Comparison of ENCODE assay signal across 26 cellular contexts in the genomic region with DNA sequence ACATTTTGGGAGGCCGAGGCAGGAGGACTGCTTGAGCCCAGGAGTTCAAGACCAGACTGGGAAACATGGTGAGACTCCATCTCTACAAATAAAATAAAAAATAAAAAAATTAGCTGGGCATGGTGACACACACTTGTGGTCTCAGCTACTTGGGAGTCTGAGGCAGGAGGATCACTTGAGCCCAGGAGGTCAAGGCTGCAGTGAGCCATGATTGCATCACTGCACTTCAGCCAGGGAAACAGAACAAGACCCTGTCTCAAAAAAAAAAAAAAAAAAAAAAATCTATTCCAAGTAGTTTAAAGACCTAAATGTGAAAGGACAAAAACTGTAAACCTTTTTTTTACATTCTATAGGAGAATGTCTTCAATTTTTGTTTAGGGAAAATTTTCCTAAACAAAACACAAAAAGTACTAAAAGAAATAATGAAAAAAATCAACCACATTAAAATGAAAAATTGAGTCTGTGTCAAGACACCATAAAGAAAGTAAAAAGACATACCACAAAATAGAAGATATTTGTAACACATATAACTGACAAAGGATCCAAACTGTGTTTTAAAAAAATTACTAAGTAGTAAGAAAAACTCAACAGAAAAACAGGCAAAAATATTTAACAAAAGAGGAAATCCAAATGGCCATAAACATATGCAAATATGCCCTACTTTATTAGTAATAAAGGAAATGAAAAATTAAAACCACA. TPM values are rescaled to one million over a fixed set of nuclear protein-coding genes. Genes with fewer than 3 reads are reported as not detected.
DNase-seq lines count a peak whose midpoint lies in the region; ATAC-seq, FAIRE-seq and TF ChIP-seq lines count a peak whose summit lies in the region.
"Had no signal": no experiment of that assay in that cellular context is flagged by ENCODE, and none has a peak within 500 bp of the region (broad histone marks: within the 10 kb centered on the region; RNA-seq: fewer than 3 reads in every experiment).

No MANE protein-coding gene starts in this region.

- H3K4me1 ChIP-seq in HepG2 (ENCODE audit: insufficient read depth, low read length): no peaks in the 10 kb centered on the region
- peaks cover 0 to 7% (median 3%) of the 10 kb centered on the region in 4 donors for H3K4me1 ChIP-seq in right lobe of liver
- H3K4me1 ChIP-seq: SJSA1 had no signal

- no peak overlapping the region for H3K27ac ChIP-seq in HepG2 (ENCODE audit: extremely low read length, insufficient read depth, low read length)
- no peak overlapping the region for H3K27ac ChIP-seq in right lobe of liver
- H3K27ac ChIP-seq in SU-DHL-6 (ENCODE audit: low read depth, low read length): no peak overlapping the region
- H3K27ac ChIP-seq: ascending aorta, GM23248, lower lobe of right lung, SJSA1, tibial artery had no signal

- TF ChIP-seq POLR2A in HepG2 (IDR thresholded peaks at IDR 0.05; ENCODE audit: insufficient read depth in 1 of 2, low read depth in 2 of 2, low read length in 2 of 2) (no peak), right lobe of liver (IDR thresholded peaks at IDR 0.05) (no peak)

- ATAC-seq in HepG2 (no peak), right lobe of liver (no peak), HG02840 (IDR thresholded peaks at IDR 0.05; ENCODE audit: low FRiP score, unreplicated experiment) (no peak)
- ATAC-seq in stimulated activated effector memory CD8-positive, alpha-beta T cell treated with anti-CD3 and anti-CD28 coated beads, Interleukin-12 subunit alpha, Interleukin-12 subunit beta, amount 100 ng/mL, for 72 hours: no peak
- ATAC-seq: activated CD8-positive, alpha-beta T cell treated with anti-CD3 and anti-CD28 coated beads for 36 hours; lower lobe of right lung; sciatic nerve; stimulated activated naive CD8-positive, alpha-beta T cell treated with anti-CD3 and anti-CD28 coated beads, Interleukin-15, amount 100 ng/mL, for 72 hours had no signal

- peak overlapping the region; percentile 77 for H3K4me3 Mint-ChIP-seq in stimulated activated effector memory CD8-positive, alpha-beta T cell treated with anti-CD3 and anti-CD28 coated beads, Interleukin-12 subunit alpha, Interleukin-12 subunit beta, amount 100 ng/mL, for 72 hours
- H3K4me3 Mint-ChIP-seq: neural crest cell had no signal

- H4K20me1 ChIP-seq in HepG2 (ENCODE audit: insufficient read depth, low read length) (no peaks in the 10 kb centered on the region), SU-DHL-6 (ENCODE audit: low read depth, low read length) (peaks cover 10% of the 10 kb centered on the region)

- no TSS peak for BruUV-seq in HepG2 (replicated peaks; lab: Mats Ljungman, UMichigan)

- no peak for DNase-seq in HepG2 (ENCODE audit: low spot score)
- no peak for DNase-seq in right lobe of liver
- no peak for DNase-seq in stimulated activated effector memory CD8-positive, alpha-beta T cell treated with anti-CD3 and anti-CD28 coated beads, Interleukin-12 subunit alpha, Interleukin-12 subunit beta, amount 100 ng/mL, for 72 hours (ENCODE audit: low spot score in 2 of 2)
- no peak for DNase-seq in A172 (ENCODE audit: low spot score)
- DNase-seq: activated CD4-positive, CD25-positive, alpha-beta regulatory T cell; activated CD8-positive, alpha-beta T cell treated with anti-CD3 and anti-CD28 coated beads for 36 hours; activated naive CD4-positive, alpha-beta T cell; central memory CD4-positive, alpha-beta T cell; GF-D8; glutamatergic neuron; GM23248; KG1; kidney glomerular epithelial cell; lower lobe of right lung; NCI-H187; stimulated activated naive CD8-positive, alpha-beta T cell treated with anti-CD3 and anti-CD28 coated beads, Interleukin-15, amount 100 ng/mL, for 72 hours; T1000; tibial artery had no signal

- TF ChIP-seq CTCF in HepG2 (CRISPR knock-in tag; IDR thresholded peaks at IDR 0.05) (no peak), right lobe of liver (IDR thresholded peaks at IDR 0.05) (no peak), SU-DHL-6 (IDR thresholded peaks at IDR 0.05; ENCODE audit: insufficient read depth, low read length, poor library complexity, severe bottlenecking) (no peak)

- no peak overlapping the region for H3K27ac Mint-ChIP-seq in stimulated activated effector memory CD8-positive, alpha-beta T cell treated with anti-CD3 and anti-CD28 coated beads, Interleukin-12 subunit alpha, Interleukin-12 subunit beta, amount 100 ng/mL, for 72 hours

- H3K36me3 ChIP-seq in HepG2 (replicated peaks in 1 of 2; ENCODE audit: control insufficient read depth in 1 of 2, insufficient read depth in 2 of 2, low read length in 2 of 2) (no peaks in the 10 kb centered on the region), right lobe of liver (no peaks in the 10 kb centered on the region), SU-DHL-6 (ENCODE audit: low read length) (peaks cover 15% of the 10 kb centered on the region; the same call in 1 of the 2 replicates)
- H3K36me3 ChIP-seq: ascending aorta, SJSA1 had no signal

- H3K27me3 ChIP-seq in HepG2 (ENCODE audit: control insufficient read depth in 1 of 2, insufficient read depth in 2 of 2, low read length in 2 of 2) (no peaks in the 10 kb centered on the region), right lobe of liver (no peaks in the 10 kb centered on the region), SU-DHL-6 (ENCODE audit: low read length) (no peaks in the 10 kb centered on the region)
- H3K27me3 ChIP-seq: ascending aorta, SJSA1, tibial artery had no signal

- peaks cover 77% of the 10 kb centered on the region for H3K4me1 Mint-ChIP-seq in stimulated activated effector memory CD8-positive, alpha-beta T cell treated with anti-CD3 and anti-CD28 coated beads, Interleukin-12 subunit alpha, Interleukin-12 subunit beta, amount 100 ng/mL, for 72 hours
- H3K4me1 Mint-ChIP-seq: neural crest cell had no signal

- H2AFZ ChIP-seq in HepG2 (ENCODE audit: low read length) (no peak overlapping the region), SU-DHL-6 (ENCODE audit: low read depth, low read length, severe bottlenecking) (no peak overlapping the region)
- H2AFZ ChIP-seq: GM23248 had no signal

- H3K9ac ChIP-seq in HepG2 (ENCODE audit: insufficient read depth, low read depth, low read length) (no peak overlapping the region), SU-DHL-6 (ENCODE audit: low read length) (no peak overlapping the region)
- H3K9ac ChIP-seq: GM23248 had no signal

- H3K4me3 ChIP-seq in HepG2 (replicated peaks in 1 of 3; ENCODE audit: insufficient read depth in 1 of 3, low read depth in 2 of 3, low read length in 3 of 3) (no peak overlapping the region), right lobe of liver (no peak overlapping the region), SU-DHL-6 (ENCODE audit: insufficient read depth, low read length, poor library complexity, severe bottlenecking) (no peak overlapping the region)
- H3K4me3 ChIP-seq: ascending aorta, GM23248, lower lobe of right lung, SJSA1, tibial artery had no signal

- no peaks in the 10 kb centered on the region for H3K9me3 ChIP-seq in HepG2 (ENCODE audit: low read length)
- no peaks in the 10 kb centered on the region for H3K9me3 ChIP-seq in right lobe of liver
- H3K9me3 ChIP-seq in SU-DHL-6 (ENCODE audit: insufficient read depth, low read length): no peaks in the 10 kb centered on the region
- H3K9me3 ChIP-seq: ascending aorta, lower lobe of right lung, SJSA1, tibial artery had no signal

- no peak for TF ChIP-seq RAD21 in HepG2 (CRISPR knock-in tag; IDR thresholded peaks at IDR 0.05)

- H3K9me3 Mint-ChIP-seq in stimulated activated effector memory CD8-positive, alpha-beta T cell treated with anti-CD3 and anti-CD28 coated beads, Interleukin-12 subunit alpha, Interleukin-12 subunit beta, amount 100 ng/mL, for 72 hours: no peaks in the 10 kb centered on the region
- H3K9me3 Mint-ChIP-seq: activated CD8-positive, alpha-beta T cell treated with anti-CD3 and anti-CD28 coated beads for 36 hours; neural crest cell; stimulated activated naive CD8-positive, alpha-beta T cell treated with anti-CD3 and anti-CD28 coated beads, Interleukin-15, amount 100 ng/mL, for 72 hours had no signal

- H3F3A ChIP-seq in SU-DHL-6 (ENCODE audit: insufficient read depth): 0 out of 2 replicates have a peak, but pooled peaks cover 4% of the 10 kb centered on the region

- FAIRE-seq in HepG2 (lab: Jason Lieb, UNC) (no peak), G401.6 (lab: Jason Lieb, UNC) (peak; percentile 57)
- FAIRE-seq: GM18507 had no signal

- TF ChIP-seq EP300 in HepG2 (IDR thresholded peaks at IDR 0.05; ENCODE audit: low read depth in 2 of 2, low read length in 2 of 2): no peak
- TF ChIP-seq EP300 in HepG2 (CRISPR knock-in tag; IDR thresholded peaks at IDR 0.05; ENCODE audit: borderline replicate concordance): no peak

- no peaks in the 10 kb centered on the region for H3K79me2 ChIP-seq in HepG2 (ENCODE audit: insufficient read depth, low read length)
- H3K79me2 ChIP-seq in SU-DHL-6 (ENCODE audit: insufficient read depth, low read length): no peaks in the 10 kb centered on the region

- H3K36me3 Mint-ChIP-seq in stimulated activated effector memory CD8-positive, alpha-beta T cell treated with anti-CD3 and anti-CD28 coated beads, Interleukin-12 subunit alpha, Interleukin-12 subunit beta, amount 100 ng/mL, for 72 hours: no peaks in the 10 kb centered on the region

- intact Hi-C loops in HepG2 (cut with micrococcal nuclease; ENCODE audit: unreplicated experiment) (no loop called here), right lobe of liver (cut with DNase I) (no loop called here)

- in situ Hi-C loops in HepG2 (cut with HindIII; ENCODE audit: extremely low pct_ligation_motif_present, low pct_unique_long_range_greater_than_20kb): no loop called here

- CTCF ChIA-PET in HepG2 (lab: Yijun Ruan, JAX; ENCODE audit: low intra/inter-chr PET ratio, low total read pairs): no interaction called here

- WGBS in HepG2 (ENCODE audit: low lambda C conversion rate): 91% methylated on average over 1 of the region's 1 CpG
- 71% methylated on average over 1 of the region's 1 CpG for WGBS in right lobe of liver (ENCODE audit: insufficient coverage, low coverage, low lambda C conversion rate, missing lambda C conversion rate)

- no peaks in the 10 kb centered on the region for H3K9me2 ChIP-seq in SU-DHL-6 (replicated peaks; ENCODE audit: insufficient read depth, low read length)

- H3K4me2 ChIP-seq in HepG2 (ENCODE audit: low read depth, low read length) (no peak overlapping the region), SU-DHL-6 (ENCODE audit: low read depth, low read length, poor library complexity, severe bottlenecking) (peak overlapping the region; percentile 8)

- POLR2A ChIA-PET in HepG2 (lab: Yijun Ruan, JAX): no interaction called here

RNA-seq across cellular contexts. Expression of a gene that starts 17.0 kb away (rescaled TPM):
- total RNA-seq in HepG2 (2016; rRNA removed; fragmentation: Illumina TruSeq; extraction: Trizol): 11.5 and 14.0 TPM in 2 replicates
- total RNA-seq in HepG2 (2016; cell fraction: cytosol; rRNA removed; fragmentation: Illumina TruSeq; extraction: Trizol; ENCODE audit: low read depth): 16.2 and 16.3 TPM in 2 replicates
- 11.3 and 12.0 TPM in 2 replicates for total RNA-seq in HepG2 (2016; cell fraction: insoluble cytoplasmic fraction; rRNA removed; fragmentation: Illumina TruSeq; extraction: Trizol)
- total RNA-seq in HepG2 (2016; cell fraction: membrane; rRNA removed; fragmentation: Illumina TruSeq; extraction: Trizol): 19.0 and 19.7 TPM in 2 replicates
- total RNA-seq in HepG2 (2016; cell fraction: nucleus; rRNA removed; fragmentation: Illumina TruSeq; extraction: Trizol): 10.1 and 13.8 TPM in 2 replicates
- polyA plus RNA-seq in HepG2 (2011; rRNA removed): 16.4 and 17.8 TPM in 2 replicates
- polyA plus RNA-seq in HepG2 (2011; cell fraction: cytosol; rRNA removed): 12.8 and 17.1 TPM in 2 replicates
- 11.8 and 11.9 TPM in 2 replicates for polyA plus RNA-seq in HepG2 (2011; cell fraction: nucleus; rRNA removed)
- polyA plus RNA-seq in HepG2 (2012): 8.2 and 10.9 TPM in 2 replicates
- 9.4 and 15.0 TPM in 2 replicates for polyA plus RNA-seq in HepG2 (2016; cell fraction: cytosol; fragmentation: Illumina TruSeq; extraction: Trizol; ENCODE audit: low read depth)
- 9.7 and 10.6 TPM in 2 replicates for polyA plus RNA-seq in HepG2 (2016; cell fraction: insoluble cytoplasmic fraction; fragmentation: Illumina TruSeq; extraction: Trizol; ENCODE audit: low read depth)
- polyA plus RNA-seq in HepG2 (2016; cell fraction: membrane; fragmentation: Illumina TruSeq; extraction: Trizol; ENCODE audit: low read depth): 14.4 and 15.5 TPM in 2 replicates
- 14.6 and 15.5 TPM in 2 replicates for polyA plus RNA-seq in HepG2 (2016; cell fraction: nucleus; fragmentation: Illumina TruSeq; extraction: Trizol; ENCODE audit: insufficient read depth, low read depth)
- polyA minus RNA-seq in HepG2 (2011; rRNA and poly(A)+ RNA removed; ENCODE audit: low replicate concordance): 12.7 and 18.4 TPM in 2 replicates
- 7.5 and 7.6 TPM in 2 replicates for polyA minus RNA-seq in HepG2 (2011; cell fraction: cytosol; rRNA and poly(A)+ RNA removed)
- 17.8 and 18.7 TPM in 2 replicates for polyA minus RNA-seq in HepG2 (2011; cell fraction: nucleus; rRNA and poly(A)+ RNA removed)
- 1 to 10 TPM; 3.6 to 8.9 (median 6.7) TPM for total RNA-seq in right lobe of liver
- 22.1 and 24.4 TPM in 2 replicates for total RNA-seq in A172 (2014; rRNA removed; shearing (Covaris generic))

RNA-seq across cellular contexts. Expression of a gene that starts 17.3 kb away (rescaled TPM):
- total RNA-seq in HepG2 (2016; rRNA removed; fragmentation: Illumina TruSeq; extraction: Trizol) (67.6 and 147 TPM in 2 replicates), right lobe of liver (100 to 1,000 TPM in 3 of 6 experiments, 10 to 100 TPM in 3; 41.7 to 124 (median 94.3) TPM)
- total RNA-seq in HepG2 (2016; cell fraction: cytosol; rRNA removed; fragmentation: Illumina TruSeq; extraction: Trizol; ENCODE audit: low read depth): 27.5 and 33.1 TPM in 2 replicates
- 65.3 and 155 TPM in 2 replicates for total RNA-seq in HepG2 (2016; cell fraction: insoluble cytoplasmic fraction; rRNA removed; fragmentation: Illumina TruSeq; extraction: Trizol)
- total RNA-seq in HepG2 (2016; cell fraction: membrane; rRNA removed; fragmentation: Illumina TruSeq; extraction: Trizol): 54.7 and 62.6 TPM in 2 replicates
- total RNA-seq in HepG2 (2016; cell fraction: nucleus; rRNA removed; fragmentation: Illumina TruSeq; extraction: Trizol): 94.1 and 104 TPM in 2 replicates
- 111 and 120 TPM in 2 replicates for polyA plus RNA-seq in HepG2 (2011; rRNA removed)
- polyA plus RNA-seq in HepG2 (2011; cell fraction: cytosol; rRNA removed): 108 and 114 TPM in 2 replicates
- 34.4 and 41.3 TPM in 2 replicates for polyA plus RNA-seq in HepG2 (2011; cell fraction: nucleus; rRNA removed)
- polyA plus RNA-seq in HepG2 (2012): 141 and 166 TPM in 2 replicates
- polyA plus RNA-seq in HepG2 (2016; cell fraction: cytosol; fragmentation: Illumina TruSeq; extraction: Trizol; ENCODE audit: low read depth): 43.0 and 45.1 TPM in 2 replicates
- 89.3 and 89.8 TPM in 2 replicates for polyA plus RNA-seq in HepG2 (2016; cell fraction: insoluble cytoplasmic fraction; fragmentation: Illumina TruSeq; extraction: Trizol; ENCODE audit: low read depth)
- 67.3 and 70.7 TPM in 2 replicates for polyA plus RNA-seq in HepG2 (2016; cell fraction: membrane; fragmentation: Illumina TruSeq; extraction: Trizol; ENCODE audit: low read depth)
- polyA plus RNA-seq in HepG2 (2016; cell fraction: nucleus; fragmentation: Illumina TruSeq; extraction: Trizol; ENCODE audit: insufficient read depth, low read depth): 224 and 238 TPM in 2 replicates
- 45.4 and 67.6 TPM in 2 replicates for polyA minus RNA-seq in HepG2 (2011; rRNA and poly(A)+ RNA removed; ENCODE audit: low replicate concordance)
- polyA minus RNA-seq in HepG2 (2011; cell fraction: cytosol; rRNA and poly(A)+ RNA removed): 45.6 and 46.9 TPM in 2 replicates
- polyA minus RNA-seq in HepG2 (2011; cell fraction: nucleus; rRNA and poly(A)+ RNA removed): 25.5 and 27.4 TPM in 2 replicates
- 80.8 and 82.6 TPM in 2 replicates for total RNA-seq in A172 (2014; rRNA removed; shearing (Covaris generic))
